In the genomic region with DNA sequence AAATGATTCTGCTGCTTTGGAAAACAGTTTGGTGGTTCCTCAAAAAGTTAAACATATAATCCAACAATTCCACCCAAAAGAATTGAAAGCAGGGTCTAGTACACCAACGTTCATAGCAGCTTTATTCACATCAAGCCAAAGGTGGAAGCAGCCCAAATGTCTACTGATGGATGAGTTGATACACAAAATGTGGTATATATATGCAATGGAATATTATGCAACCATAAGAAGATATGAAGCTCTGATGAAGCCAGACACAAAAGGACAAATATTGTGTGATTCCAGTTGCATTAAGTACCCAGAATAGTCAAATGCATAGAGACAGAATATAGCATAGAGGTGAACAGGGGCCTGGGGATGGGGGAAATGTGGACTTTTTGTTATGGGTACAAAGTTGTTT, we compare ENCODE assay signal across 23 cellular contexts.
"Had no signal": no experiment of that assay in that cellular context is flagged by ENCODE, and none has a peak within 500 bp of the region (broad histone marks: within the 10 kb centered on the region; RNA-seq: fewer than 3 reads in every experiment).

No MANE protein-coding gene starts in this region.

- H3K4me1 Mint-ChIP-seq: activated CD4-positive, alpha-beta memory T cell treated with anti-CD3 and anti-CD28 coated beads, Interleukin-2, amount 10 ng/mL, durations not matched to agents 7 days and 5 days; activated CD4-positive, alpha-beta T cell treated with anti-CD3 and anti-CD28 coated beads, Interleukin-2, amount 10 ng/mL, durations not matched to agents 24 days and 14 days; activated naive CD8-positive, alpha-beta T cell treated with anti-CD3 and anti-CD28 coated beads, Interleukin-2, amount 50 U/mL, for 24 hours; natural killer cell had no signal

- H3K4me1 ChIP-seq: esophagus muscularis mucosa, gastrocnemius medialis, left ventricle myocardium inferior, sigmoid colon, upper lobe of right lung had no signal

- H3K27me3 ChIP-seq: brain microvascular endothelial cell, esophagus muscularis mucosa, gastrocnemius medialis, sigmoid colon, upper lobe of right lung had no signal

- H3K36me3 Mint-ChIP-seq: mesothelial cell of epicardium, natural killer cell had no signal

- H3K27ac ChIP-seq: brain microvascular endothelial cell, esophagus muscularis mucosa, gastrocnemius medialis, left ventricle myocardium inferior, sigmoid colon, thoracic aorta, upper lobe of right lung, VCaP had no signal

- DNase-seq: activated CD4-positive, alpha-beta memory T cell treated with anti-CD3 and anti-CD28 coated beads, Interleukin-2, amount 10 ng/mL, durations not matched to agents 7 days and 5 days; activated CD4-positive, alpha-beta T cell treated with anti-CD3 and anti-CD28 coated beads, Interleukin-2, amount 10 ng/mL, durations not matched to agents 24 days and 14 days; activated effector memory CD4-positive, alpha-beta T cell treated with anti-CD3 and anti-CD28 coated beads, Interleukin-2, amount 50 U/mL, for 16 hours; activated naive CD4-positive, alpha-beta T cell treated with anti-CD3 and anti-CD28 coated beads, Interleukin-2, amount 50 U/mL, for 16 hours; activated naive CD8-positive, alpha-beta T cell treated with anti-CD3 and anti-CD28 coated beads, Interleukin-2, amount 50 U/mL, for 24 hours; anterior cingulate cortex; brain microvascular endothelial cell; central memory CD4-positive, alpha-beta T cell; effector memory CD4-positive, alpha-beta T cell; gastrocnemius medialis; hippocampal formation; left ventricle myocardium inferior; natural killer cell; sigmoid colon; stimulated activated CD4-positive, alpha-beta T cell treated with anti-CD3 and anti-CD28 coated beads, Interleukin-4, amount 100 ng/mL, for 24 hours; stimulated activated naive CD4-positive, alpha-beta T cell treated with Interleukin-2 at 50 U/mL for 16 hours; upper lobe of right lung had no signal

- H3K4me3 Mint-ChIP-seq: activated CD4-positive, alpha-beta memory T cell treated with anti-CD3 and anti-CD28 coated beads, Interleukin-2, amount 10 ng/mL, durations not matched to agents 7 days and 5 days; activated CD4-positive, alpha-beta T cell treated with anti-CD3 and anti-CD28 coated beads, Interleukin-2, amount 10 ng/mL, durations not matched to agents 24 days and 14 days; activated naive CD8-positive, alpha-beta T cell treated with anti-CD3 and anti-CD28 coated beads, Interleukin-2, amount 50 U/mL, for 24 hours; mesothelial cell of epicardium; natural killer cell; T-helper 2 cell treated with Interferon-gamma antibody and Interleukin-4, amounts not matched to agents 5 μg/mL and 100 μg/mL, for 36 hours had no signal

- H3K36me3 ChIP-seq: brain microvascular endothelial cell, esophagus muscularis mucosa, gastrocnemius medialis, left ventricle myocardium inferior, sigmoid colon, thoracic aorta, upper lobe of right lung had no signal

- ATAC-seq: activated CD4-positive, CD25-positive, alpha-beta regulatory T cell treated with anti-CD3 and anti-CD28 coated beads, Interleukin-2, amount 50 U/mL, for 24 hours; activated naive CD8-positive, alpha-beta T cell treated with anti-CD3 and anti-CD28 coated beads, Interleukin-2, amount 50 U/mL, for 24 hours; gastrocnemius medialis; natural killer cell; upper lobe of right lung had no signal

- H3K9me3 ChIP-seq: esophagus muscularis mucosa, gastrocnemius medialis, left ventricle myocardium inferior, sigmoid colon, thoracic aorta, upper lobe of right lung had no signal

- H3K4me3 ChIP-seq: esophagus muscularis mucosa, gastrocnemius medialis, left ventricle myocardium inferior, sigmoid colon, thoracic aorta, upper lobe of right lung had no signal

- H3K27ac Mint-ChIP-seq: activated CD4-positive, alpha-beta memory T cell treated with anti-CD3 and anti-CD28 coated beads, Interleukin-2, amount 10 ng/mL, durations not matched to agents 7 days and 5 days; activated CD4-positive, alpha-beta T cell treated with anti-CD3 and anti-CD28 coated beads, Interleukin-2, amount 10 ng/mL, durations not matched to agents 24 days and 14 days; activated naive CD8-positive, alpha-beta T cell treated with anti-CD3 and anti-CD28 coated beads, Interleukin-2, amount 50 U/mL, for 24 hours; natural killer cell; T-helper 2 cell treated with Interferon-gamma antibody and Interleukin-4, amounts not matched to agents 5 μg/mL and 100 μg/mL, for 36 hours had no signal

- H3K9me3 Mint-ChIP-seq: activated CD4-positive, alpha-beta memory T cell treated with anti-CD3 and anti-CD28 coated beads, Interleukin-2, amount 10 ng/mL, durations not matched to agents 7 days and 5 days; activated CD4-positive, alpha-beta T cell treated with anti-CD3 and anti-CD28 coated beads, Interleukin-2, amount 10 ng/mL, durations not matched to agents 24 days and 14 days; activated naive CD8-positive, alpha-beta T cell treated with anti-CD3 and anti-CD28 coated beads, Interleukin-2, amount 50 U/mL, for 24 hours; mesothelial cell of epicardium; natural killer cell; T-helper 2 cell treated with Interferon-gamma antibody and Interleukin-4, amounts not matched to agents 5 μg/mL and 100 μg/mL, for 36 hours had no signal
